Comparison of ENCODE assay signal across 1 cellular context in genomic region chr1:20603473-20604464, GRCh38.
A peak's percentile ranks its signal among the peaks of the same experiment; 100 is the strongest.
TF ChIP-seq lines count a peak whose summit lies in the region.

No MANE protein-coding gene starts in this region.

TF ChIP-seq in liver, 16 proteins besides CTCF, POLR2A, EP300 and RAD21 (continued from another document):
- TF ChIP-seq REST (IDR thresholded peaks at IDR 0.05) (no peak), RXRA (IDR thresholded peaks at IDR 0.05) (peak; percentile 81 to 88), NR2F2 (IDR thresholded peaks at IDR 0.05) (no peak), EGR1 (IDR thresholded peaks at IDR 0.05; ENCODE audit: low read depth in 2 of 2) (peak in 1 of 2 donors; percentile 24), FOXA2 (IDR thresholded peaks at IDR 0.05) (no peak)
